ENCODE assay signal across 15 cellular contexts in the genomic region with DNA sequence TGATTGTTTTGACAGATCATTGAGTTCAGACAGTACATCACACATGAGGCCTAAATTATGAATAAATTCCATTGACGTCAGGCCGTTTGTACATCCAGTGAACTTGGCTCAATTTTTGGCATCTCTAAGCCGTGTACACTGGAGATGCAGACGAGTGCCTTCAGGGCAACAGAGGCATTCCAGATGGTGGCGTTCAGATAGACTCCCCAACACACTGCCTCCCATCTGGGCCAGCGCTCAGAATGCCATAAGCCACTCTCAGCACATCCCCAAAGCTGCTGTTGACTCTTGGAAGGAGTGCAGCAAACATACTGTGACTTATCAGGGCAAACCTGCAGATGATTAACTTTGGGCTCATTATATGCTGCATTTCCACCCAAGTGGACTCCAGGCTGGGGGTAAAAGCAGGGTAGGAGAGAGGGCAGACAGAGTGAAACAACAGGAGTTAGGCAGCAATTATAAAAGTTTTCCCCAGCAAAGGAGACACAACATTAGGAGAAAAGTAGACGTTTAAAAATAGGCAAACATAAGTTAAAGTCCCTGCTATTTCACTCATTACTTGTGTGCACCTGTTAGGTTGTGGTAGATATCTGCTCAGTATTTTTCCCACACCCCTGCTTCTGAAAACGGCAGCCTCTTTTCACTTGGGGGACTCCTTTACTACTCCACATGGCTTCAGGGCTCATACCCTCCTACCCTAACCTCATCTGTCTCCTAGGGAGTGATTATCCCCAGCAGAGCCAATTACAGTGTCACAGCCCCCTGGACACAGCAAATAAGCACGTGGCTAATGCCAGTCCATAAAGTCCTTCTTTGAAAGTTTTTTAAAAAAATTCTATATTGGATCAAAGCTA.
DNase-seq lines count a peak whose midpoint lies in the region; ATAC-seq, FAIRE-seq and TF ChIP-seq lines count a peak whose summit lies in the region.
"Had no signal": no experiment of that assay in that cellular context is flagged by ENCODE, and none has a peak within 500 bp of the region (broad histone marks: within the 10 kb centered on the region; RNA-seq: fewer than 3 reads in every experiment).

No MANE protein-coding gene starts in this region.

- no peak for FAIRE-seq in small intestine (lab: Jason Lieb, UNC)
- FAIRE-seq: islet of Langerhans had no signal

- H3K4me3 Mint-ChIP-seq in T-cell: no peak overlapping the region
- H3K4me3 Mint-ChIP-seq: CD14-positive monocyte had no signal

- POLR2A ChIA-PET in T-cell (lab: Charles Lee): no interaction called here

- H3K4me3 ChIP-seq in HFF-Myc (replicated peaks; ENCODE audit: low read depth, low read length): no peak overlapping the region
- no peak overlapping the region for H3K4me3 ChIP-seq in small intestine (ENCODE audit: low read depth in 1 of 2, low read length in 2 of 2)
- H3K4me3 ChIP-seq: SK-N-MC had no signal

- ATAC-seq in T-cell (replicated peaks in 1 of 4) (no peak), left ventricle myocardium superior (peak; percentile 88), HG03460 (IDR thresholded peaks at IDR 0.05; ENCODE audit: unreplicated experiment) (no peak)
- ATAC-seq: activated CD4-positive, CD25-positive, alpha-beta regulatory T cell treated with anti-CD3 and anti-CD28 coated beads, Interleukin-2, amount 50 U/mL, for 24 hours had no signal

- H3K36me3 Mint-ChIP-seq in T-cell: peaks cover 33% of the 10 kb centered on the region

- CTCF ChIA-PET in T-cell (lab: Charles Lee): interaction anchor here in 1 of 2 donors (0.8 to 1.2 kb wide), 2 partner anchors 36 to 61 kb away, joined by 3 to 4 read pairs; a partner anchor contains a TSS

- no peaks in the 10 kb centered on the region for H3K27me3 Mint-ChIP-seq in T-cell

- peaks cover 0 to 10% (median 0%) of the 10 kb centered on the region in 3 donors for H3K9me3 Mint-ChIP-seq in T-cell

- DNase-seq in HFF-Myc (ENCODE audit: extremely low read depth, low read depth) (peak; percentile 47), T-cell (no peak), left ventricle myocardium superior (peak; percentile 49), small intestine (peak; percentile 84), DMS114 treated with DMSO at 0.1 percent for 48 hours (lab: John Stamatoyannopoulos, UW; ENCODE audit: unreplicated experiment) (no peak), NCI-H146 treated with DMSO at 0.1 percent for 48 hours (lab: John Stamatoyannopoulos, UW; ENCODE audit: unreplicated experiment) (no peak)
- DNase-seq: GOT3; NCI-H1092 treated with DMSO at 0.1 percent for 48 hours; NCI-H748 treated with DMSO at 0.1 percent for 48 hours; stimulated activated naive CD4-positive, alpha-beta T cell had no signal

- H3K4me1 ChIP-seq in small intestine (ENCODE audit: control insufficient read depth in 2 of 2, insufficient read depth in 1 of 2, low read depth in 1 of 2, low read length in 1 of 2): peaks cover 2 to 5% of the 10 kb centered on the region in 2 donors

- peak overlapping the region; percentile 59 to 73 for H3K27ac ChIP-seq in small intestine (ENCODE audit: low read depth in 1 of 2, low read length in 1 of 2)
- H3K27ac ChIP-seq: SK-N-MC had no signal

- 13 to 47% (median 32%) methylated on average over 9 of the region's 9 CpGs for WGBS in small intestine, 3 donors

- peaks cover 72 to 76% (median 75%) of the 10 kb centered on the region in 3 donors for H3K4me1 Mint-ChIP-seq in T-cell

- no peaks in the 10 kb centered on the region for H3K9me3 ChIP-seq in small intestine (ENCODE audit: control insufficient read depth, low read depth)

- no peak for TF ChIP-seq CTCF in HFF-Myc (IDR thresholded peaks at IDR 0.05; ENCODE audit: low read depth, low read length, missing control alignments)

- intact Hi-C loops in left ventricle myocardium superior (cut with micrococcal nuclease): no loop called here

- peak overlapping the region; percentile 75 to 87 for H3K27ac Mint-ChIP-seq in T-cell

- H3K27me3 ChIP-seq in small intestine (ENCODE audit: control insufficient read depth in 2 of 2, insufficient read depth in 2 of 2, low read length in 2 of 2): no peaks in the 10 kb centered on the region

- H3K36me3 ChIP-seq in small intestine (ENCODE audit: control insufficient read depth in 2 of 2, insufficient read depth in 2 of 2, low read length in 2 of 2): no peaks in the 10 kb centered on the region

Comparison
In these comparisons a context has a peak if more than half of its experiments do, and no peak if none do; other contexts are left out.
1. DNase-seq: peak in HFF-Myc (single experiment), left ventricle myocardium superior (single experiment) and small intestine (single experiment); none in T-cell (0 of 34), DMS114 treated with DMSO at 0.1 percent for 48 hours (single experiment) and NCI-H146 treated with DMSO at 0.1 percent for 48 hours (single experiment).